17 cellular contexts compared by ENCODE assay signal in genomic region chr2:172938713-172939375, GRCh38.
"Had no signal": no experiment of that assay in that cellular context is flagged by ENCODE, and none has a peak within 500 bp of the region (broad histone marks: within the 10 kb centered on the region; RNA-seq: fewer than 3 reads in every experiment).

No MANE protein-coding gene starts in this region.

- H3K4me3 ChIP-seq: esophagus squamous epithelium, left ventricle myocardium inferior, tibial nerve had no signal

- H3K36me3 Mint-ChIP-seq: natural killer cell had no signal

- H3K4me1 ChIP-seq: esophagus squamous epithelium, tibial nerve had no signal

- H3K9me3 ChIP-seq: neutrophil, tibial nerve had no signal

- ATAC-seq: activated CD4-positive, CD25-positive, alpha-beta regulatory T cell treated with anti-CD3 and anti-CD28 coated beads, Interleukin-2, amount 50 U/mL, for 24 hours; activated T-helper 17 cell treated with anti-CD3 and anti-CD28 coated beads, Interleukin-2, amount 50 U/mL, for 72 hours; natural killer cell had no signal

- H3K4me1 Mint-ChIP-seq: activated T-helper 17 cell treated with anti-CD3 and anti-CD28 coated beads, Interleukin-2, amount 50 U/mL, for 72 hours; natural killer cell had no signal

- H3K27ac Mint-ChIP-seq: activated T-helper 17 cell treated with anti-CD3 and anti-CD28 coated beads, Interleukin-2, amount 50 U/mL, for 72 hours; natural killer cell had no signal

- DNase-seq: activated CD4-positive, alpha-beta T cell treated with anti-CD3 and anti-CD28 coated beads, Interleukin-2, amount 50 U/mL, for 4 hours; activated naive CD4-positive, alpha-beta T cell treated with Interleukin-2 at 50 U/mL for 16 hours; caudate nucleus; effector CD8-positive, alpha-beta T cell; esophagus squamous epithelium; left ventricle myocardium inferior; natural killer cell; retina; stimulated activated CD4-positive, alpha-beta T cell treated with anti-CD3 and anti-CD28 coated beads, Interleukin-15, amount 100 ng/mL, for 24 hours; stimulated activated CD4-positive, alpha-beta T cell treated with anti-CD3 and anti-CD28 coated beads, Interleukin-4, amount 100 ng/mL, for 24 hours; stimulated activated naive CD4-positive, alpha-beta T cell; T-helper 1 cell; T1000 had no signal

- H3K4me3 Mint-ChIP-seq: activated T-helper 17 cell treated with anti-CD3 and anti-CD28 coated beads, Interleukin-2, amount 50 U/mL, for 72 hours; natural killer cell had no signal

- H3K9me3 Mint-ChIP-seq: activated T-helper 17 cell treated with anti-CD3 and anti-CD28 coated beads, Interleukin-2, amount 50 U/mL, for 72 hours; natural killer cell had no signal

- H3K36me3 ChIP-seq: esophagus squamous epithelium, left ventricle myocardium inferior, neutrophil, tibial nerve had no signal
